ENCODE assay signal across 8 cellular contexts in genomic region chr4:82372874-82373815, GRCh38.
A peak's percentile ranks its signal among the peaks of the same experiment; 100 is the strongest.
DNase-seq lines count a peak whose midpoint lies in the region; ATAC-seq lines count a peak whose summit lies in the region.

No MANE protein-coding gene starts in this region.

- H3K27ac ChIP-seq in iPS DF 6.9 (ENCODE audit: low read length), result no peak overlapping the region

- DNase-seq in NCI-H146 treated with DMSO at 0.1 percent for 48 hours (lab: John Stamatoyannopoulos, UW; ENCODE audit: unreplicated experiment) (peak; percentile 74), T-helper 9 cell (peak; percentile 58), astrocyte of the hippocampus (ENCODE audit: low read depth, low spot score) (peak; percentile 79), iPS DF 6.9 (ENCODE audit: low read depth, low spot score) (peak; percentile 35), skeletal muscle cell (ENCODE audit: low read depth) (peak; percentile 23), GM19240 (ENCODE audit: insufficient read length, low spot score) (no peak)

- no peaks in the 10 kb centered on the region for H3K9me3 ChIP-seq in iPS DF 6.9 (ENCODE audit: control insufficient read depth, insufficient read depth, low read length)

- H3K4me1 ChIP-seq in iPS DF 6.9 (ENCODE audit: control insufficient read depth, insufficient read depth, low read length), result no peaks in the 10 kb centered on the region

- ATAC-seq in GM18498 (IDR thresholded peaks at IDR 0.05; ENCODE audit: unreplicated experiment) (peak; percentile 27), HG02870 (IDR thresholded peaks at IDR 0.05; ENCODE audit: unreplicated experiment) (peak; percentile 10)

- H3K36me3 ChIP-seq in iPS DF 6.9 (ENCODE audit: control insufficient read depth, insufficient read depth, low read length), result no peaks in the 10 kb centered on the region

- H3K4me3 ChIP-seq in iPS DF 6.9 (ENCODE audit: low read length), result peak overlapping the region; percentile 88
- H3K4me3 ChIP-seq in skeletal muscle cell (ENCODE audit: low read depth, low read length), result peak overlapping the region; percentile 70

- no CpG with 5 or more reads among the region's 75 CpGs for WGBS in iPS DF 6.9 (ENCODE audit: insufficient coverage, insufficient read length)

- H3K27me3 ChIP-seq in iPS DF 6.9 (ENCODE audit: control insufficient read depth, insufficient read depth, low read length), result no peaks in the 10 kb centered on the region
